ENCODE assay signal across 37 cellular contexts in the genomic region with DNA sequence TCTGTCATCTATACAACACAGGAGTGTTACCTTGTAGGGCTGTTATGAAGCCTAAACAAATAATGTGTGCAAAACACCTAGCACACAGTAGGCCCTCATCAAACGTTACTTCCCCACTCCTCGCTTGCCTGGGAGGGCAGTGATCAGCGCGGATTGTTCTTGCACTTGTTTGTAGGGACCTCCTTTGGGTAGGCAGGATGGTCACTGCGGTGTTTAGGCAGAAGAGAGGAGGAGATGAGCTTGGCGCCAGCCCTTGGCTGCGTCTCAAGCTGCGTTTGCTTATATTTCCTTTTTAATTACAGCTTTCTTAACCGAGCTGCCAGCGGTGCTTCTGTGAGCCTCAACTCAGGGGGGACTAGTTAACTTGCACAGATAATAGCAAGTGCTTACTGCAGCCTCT. TPM values are rescaled to one million over a fixed set of nuclear protein-coding genes. Genes with fewer than 3 reads are reported as not detected.
"Had no signal": no experiment of that assay in that cellular context is flagged by ENCODE, and none has a peak within 500 bp of the region (broad histone marks: within the 10 kb centered on the region; RNA-seq: fewer than 3 reads in every experiment).

No MANE protein-coding gene starts in this region.

- H3K27ac ChIP-seq: breast epithelium, colonic mucosa, dorsolateral prefrontal cortex, gastroesophageal sphincter, neutrophil, ovary, prostate gland, stomach, tibial artery had no signal

- ATAC-seq: activated T-cell treated with anti-CD3 and anti-CD28 coated beads, Interleukin-2, amount 50 U/mL, for 4 hours; activated T-helper 17 cell treated with anti-CD3 and anti-CD28 coated beads, Interleukin-2, amount 50 U/mL, for 72 hours; gastroesophageal sphincter; left cardiac atrium; left ventricle myocardium superior; mucosa of descending colon; stimulated activated naive B cell treated with anti-CD40 and anti-IgM and Interleukin-4, amounts not matched to agents 10 μg/mL and 1 μg/mL and 100 μg/mL, for 72 hours had no signal

- DNase-seq: activated CD4-positive, alpha-beta memory T cell treated with anti-CD3 and anti-CD28 coated beads for 36 hours; activated CD4-positive, alpha-beta T cell treated with anti-CD3 and anti-CD28 coated beads, Interleukin-2, amount 10 ng/mL, durations not matched to agents 24 days and 14 days; activated CD4-positive, CD25-positive, alpha-beta regulatory T cell treated with anti-CD3 and anti-CD28 coated beads, Interleukin-2, amount 50 U/mL, for 72 hours; activated gamma-delta T cell treated with Interleukin-2 at 50 U/mL for 16 hours; activated naive CD4-positive, alpha-beta T cell treated with anti-CD3 and anti-CD28 coated beads, Interleukin-2, amount 50 U/mL, for 16 hours; activated T-cell treated with anti-CD3 and anti-CD28 coated beads, Interleukin-2, amount 50 U/mL, for 4 hours; amniotic stem cell; colonic mucosa; effector memory CD4-positive, alpha-beta T cell; erythroblast; hippocampal formation; left cardiac atrium; left ventricle myocardium superior; mucosa of descending colon; retina; stimulated activated CD4-positive, alpha-beta T cell treated with anti-CD3 and anti-CD28 coated beads, Interleukin-15, amount 100 ng/mL, for 24 hours; stimulated activated CD4-positive, alpha-beta T cell treated with anti-CD3 and anti-CD28 coated beads, Interleukin-2, amount 100 ng/mL, for 24 hours; stimulated activated naive B cell treated with anti-CD40 and anti-IgM and Interleukin-4, amounts not matched to agents 10 μg/mL and 1 μg/mL and 100 μg/mL, for 72 hours; stomach; T-helper 2 cell had no signal

- H3K9me3 ChIP-seq: breast epithelium, colonic mucosa, gastroesophageal sphincter, mucosa of descending colon, neutrophil, ovary, prostate gland, stomach, tibial artery had no signal

- H3K4me2 ChIP-seq: smooth muscle cell had no signal

- H3K4me3 ChIP-seq: breast epithelium, colonic mucosa, dorsolateral prefrontal cortex, gastroesophageal sphincter, mucosa of descending colon, ovary, prostate gland, smooth muscle cell, stomach, tibial artery had no signal

- H3K27me3 ChIP-seq: colonic mucosa, dorsolateral prefrontal cortex, ovary had no signal

- FAIRE-seq: keratinocyte had no signal

- H3K4me1 ChIP-seq: breast epithelium, colonic mucosa, prostate gland, tibial artery had no signal

- H3K36me3 ChIP-seq: breast epithelium, colonic mucosa, ovary, prostate gland had no signal

RNA-seq across cellular contexts. Expression of a gene that starts 56.1 kb away (rescaled TPM):
- total RNA-seq: activated CD4-positive, alpha-beta memory T cell treated with anti-CD3 and anti-CD28 coated beads for 36 hours; activated CD4-positive, alpha-beta T cell treated with anti-CD3 and anti-CD28 coated beads, Interleukin-2, amount 10 ng/mL, durations not matched to agents 24 days and 14 days; activated CD8-positive, alpha-beta memory T cell treated with anti-CD3 and anti-CD28 coated beads for 36 hours; activated T-cell treated with anti-CD3 and anti-CD28 coated beads, Interleukin-2, amount 50 U/mL, for 4 hours; activated T-helper 17 cell treated with anti-CD3 and anti-CD28 coated beads, Interleukin-2, amount 50 U/mL, for 72 hours; colonic mucosa; fibroblast of lung; fibroblast of villous mesenchyme; gastroesophageal sphincter; left cardiac atrium; left ventricle myocardium superior; lung microvascular endothelial cell; mesenteric fat pad; mucosa of descending colon; smooth muscle cell; stomach had no signal
- polyA plus RNA-seq: fibroblast of lung, keratinocyte, smooth muscle cell had no signal

RNA-seq across cellular contexts. Expression of a gene that starts 57.2 kb away (rescaled TPM):
- total RNA-seq: activated CD4-positive, alpha-beta memory T cell treated with anti-CD3 and anti-CD28 coated beads for 36 hours; activated CD4-positive, alpha-beta T cell treated with anti-CD3 and anti-CD28 coated beads, Interleukin-2, amount 10 ng/mL, durations not matched to agents 24 days and 14 days; activated CD8-positive, alpha-beta memory T cell treated with anti-CD3 and anti-CD28 coated beads for 36 hours; activated T-cell treated with anti-CD3 and anti-CD28 coated beads, Interleukin-2, amount 50 U/mL, for 4 hours; activated T-helper 17 cell treated with anti-CD3 and anti-CD28 coated beads, Interleukin-2, amount 50 U/mL, for 72 hours; breast epithelium; colonic mucosa; fibroblast of lung; fibroblast of villous mesenchyme; gastroesophageal sphincter; left cardiac atrium; left ventricle myocardium superior; lung microvascular endothelial cell; mucosa of descending colon; myocyte; ovary; prostate gland; smooth muscle cell; stomach; ureter had no signal
- polyA plus RNA-seq: fibroblast of lung, keratinocyte, ovary, smooth muscle cell, stomach had no signal
